8 cellular contexts compared by ENCODE assay signal in genomic region chr2:109331864-109332848, GRCh38.
DNase-seq lines count a peak whose midpoint lies in the region; ATAC-seq and TF ChIP-seq lines count a peak whose summit lies in the region.

No MANE protein-coding gene starts in this region.

- peaks cover 91% of the 10 kb centered on the region for H3K4me1 Mint-ChIP-seq in osteocyte (ENCODE audit: unreplicated experiment)

- H3K36me3 ChIP-seq in BJ (ENCODE audit: control insufficient read depth, insufficient read depth, low read length) (no peaks in the 10 kb centered on the region), Loucy (ENCODE audit: insufficient read depth, low read length) (no peaks in the 10 kb centered on the region)

- peak overlapping the region; percentile 74 for H3K4me3 Mint-ChIP-seq in osteocyte (ENCODE audit: unreplicated experiment)

- CTCF ChIA-PET in BJ (lab: Yijun Ruan, JAX) = interaction anchor here (0.9 to 1.6 kb wide), 7 partner anchors 9 to 204 kb away, joined by 3 to 5 read pairs (median 3); partner anchors contain the start of gene SH3RF3

- H3K9me3 Mint-ChIP-seq in osteocyte (ENCODE audit: unreplicated experiment) = no peaks in the 10 kb centered on the region

- H3K4me3 ChIP-seq in BJ (ENCODE audit: low read depth, low read length) = no peak overlapping the region
- peak overlapping the region; percentile 65 for H3K4me3 ChIP-seq in Loucy (ENCODE audit: low read length, poor library complexity, severe bottlenecking)

- no peaks in the 10 kb centered on the region for H4K20me1 ChIP-seq in Loucy (ENCODE audit: insufficient read depth, low read length, poor library complexity, severe bottlenecking)

- H3K79me2 ChIP-seq in Loucy (ENCODE audit: insufficient read depth, low read length) = peaks cover 36% of the 10 kb centered on the region

- POLR2A ChIA-PET in BJ (lab: Charles Lee) = interaction anchor here (0.5 kb wide), 1 partner anchor 209 kb away, joined by 11 read pairs; no protein-coding TSS in a partner anchor

- ATAC-seq in GM21381 (IDR thresholded peaks at IDR 0.05; ENCODE audit: unreplicated experiment) (peak; percentile 45), foreskin keratinocyte (peak; percentile 98)

- H3K9ac ChIP-seq in Loucy (ENCODE audit: low read depth, low read length, poor library complexity, severe bottlenecking) = peak overlapping the region; percentile 79

- H3K9me2 ChIP-seq in Loucy (replicated peaks; ENCODE audit: low read depth, low read length) = no peaks in the 10 kb centered on the region

- H3K27me3 ChIP-seq in BJ (ENCODE audit: control insufficient read depth, insufficient read depth, low read length) (no peaks in the 10 kb centered on the region), Loucy (ENCODE audit: insufficient read depth, low read length, poor library complexity, severe bottlenecking) (no peaks in the 10 kb centered on the region), foreskin keratinocyte (no peaks in the 10 kb centered on the region)

- DNase-seq in BJ (ENCODE audit: low read depth) = peak; percentile 82
- peak; percentile 39 to 45 for DNase-seq in activated T-cell treated with anti-CD3 and anti-CD28 coated beads, Interleukin-2, amount 50 U/mL, for 48 hours
- DNase-seq in foreskin keratinocyte = peak; percentile 77 to 87
- DNase-seq in osteocyte (ENCODE audit: extremely low spot score, unreplicated experiment) = peak; percentile 93
- no peak for DNase-seq in DMS153 (lab: John Stamatoyannopoulos, UW)
- DNase-seq in effector CD8-positive, alpha-beta T cell (lab: John Stamatoyannopoulos, UW) = no peak

- H3K4me2 ChIP-seq in Loucy (ENCODE audit: low read depth, low read length, poor library complexity, severe bottlenecking) = peak overlapping the region; percentile 75

- peaks cover 85% of the 10 kb centered on the region for H3K4me1 ChIP-seq in Loucy (ENCODE audit: insufficient read depth, low read length, poor library complexity, severe bottlenecking)
- H3K4me1 ChIP-seq in foreskin keratinocyte = peaks cover 10% of the 10 kb centered on the region

- no peak overlapping the region for H2AFZ ChIP-seq in Loucy (ENCODE audit: low read length)

- no peaks in the 10 kb centered on the region for H3K27me3 Mint-ChIP-seq in osteocyte (ENCODE audit: unreplicated experiment)

- TF ChIP-seq CTCF in BJ (IDR thresholded peaks at IDR 0.05; ENCODE audit: insufficient read depth, low read depth, low read length) = no peak
- TF ChIP-seq CTCF in Loucy (conservative IDR thresholded peaks at IDR 0.05; ENCODE audit: low read length) = no peak
- no peak for TF ChIP-seq CTCF in foreskin keratinocyte (conservative IDR thresholded peaks at IDR 0.05)
- TF ChIP-seq CTCF in osteocyte (IDR thresholded peaks at IDR 0.05) = no peak

- H3K27ac ChIP-seq in foreskin keratinocyte = no peak overlapping the region

- H3K36me3 Mint-ChIP-seq in osteocyte (ENCODE audit: unreplicated experiment) = peaks cover 12% of the 10 kb centered on the region

- 0 out of 2 replicates have a peak, but pooled peaks cover 6% of the 10 kb centered on the region for H3F3A ChIP-seq in Loucy (ENCODE audit: low read depth)

- no peaks in the 10 kb centered on the region for H3K9me3 ChIP-seq in Loucy (ENCODE audit: insufficient read depth, low read depth, low read length)

- peak overlapping the region; percentile 98 for H3K27ac Mint-ChIP-seq in osteocyte (ENCODE audit: unreplicated experiment)

Comparison
In these comparisons a context has a peak if more than half of its experiments do, and no peak if none do; other contexts are left out.
1. DNase-seq: peak in BJ (single experiment), activated T-cell treated with anti-CD3 and anti-CD28 coated beads, Interleukin-2, amount 50 U/mL, for 48 hours (2 of 2), foreskin keratinocyte (2 of 2) and osteocyte (single experiment); none in DMS153 (single experiment) and effector CD8-positive, alpha-beta T cell (single experiment).